ENCODE assay signal across 7 cellular contexts in genomic region chr18:9971313-9971920, GRCh38. TPM values are rescaled to one million over a fixed set of nuclear protein-coding genes. Genes with fewer than 3 reads are reported as not detected.
DNase-seq lines count a peak whose midpoint lies in the region; FAIRE-seq and TF ChIP-seq lines count a peak whose summit lies in the region.

No MANE protein-coding gene starts in this region.

- H3K27me3 ChIP-seq in small intestine (ENCODE audit: control insufficient read depth in 2 of 2, insufficient read depth in 2 of 2, low read length in 2 of 2): no peaks in the 10 kb centered on the region

- peaks cover 7% of the 10 kb centered on the region for H3K9me3 Mint-ChIP-seq in T-helper 2 cell treated with Interferon-gamma antibody and Interleukin-4, amounts not matched to agents 5 μg/mL and 100 μg/mL, for 36 hours

- in situ Hi-C loops in GM13976 (cut with MboI; ENCODE audit: low sequenced_read_pairs, unreplicated experiment) (loop anchor here (5.0 to 25.0 kb wide), 2 partner anchors 109 to 551 kb away; no protein-coding TSS in a partner anchor), astrocyte of the cerebellum (cut with HindIII; ENCODE audit: low sequenced_read_pairs) (no loop called here)

- no peaks in the 10 kb centered on the region for H3K36me3 Mint-ChIP-seq in T-helper 2 cell treated with Interferon-gamma antibody and Interleukin-4, amounts not matched to agents 5 μg/mL and 100 μg/mL, for 36 hours (ENCODE audit: low read depth)

- 2 to 9% (median 3%) methylated on average over 4 of the region's 4 CpGs for WGBS in small intestine, 3 donors

- DNase-seq in GM13976 (ENCODE audit: low spot score) (peak; percentile 78), NCI-H146 treated with DMSO at 0.1 percent for 48 hours (lab: John Stamatoyannopoulos, UW; ENCODE audit: unreplicated experiment) (peak; percentile 84), astrocyte of the cerebellum (ENCODE audit: low read depth) (peak; percentile 73), hippocampal formation (lab: John Stamatoyannopoulos, UW) (peak; percentile 72 to 82), small intestine (peak; percentile 81), GOT3 (lab: John Stamatoyannopoulos, UW) (no peak)
- DNase-seq in T-helper 2 cell treated with Interferon-gamma antibody and Interleukin-4, amounts not matched to agents 5 μg/mL and 100 μg/mL, for 36 hours (ENCODE audit: low spot score): peak; percentile 59

- H3K27ac ChIP-seq in small intestine (ENCODE audit: low read depth in 1 of 2, low read length in 1 of 2): no peak overlapping the region

- H3K27me3 Mint-ChIP-seq in T-helper 2 cell treated with Interferon-gamma antibody and Interleukin-4, amounts not matched to agents 5 μg/mL and 100 μg/mL, for 36 hours (ENCODE audit: low read depth): peaks cover 36% of the 10 kb centered on the region

- no peaks in the 10 kb centered on the region for H3K36me3 ChIP-seq in small intestine (ENCODE audit: control insufficient read depth in 2 of 2, insufficient read depth in 2 of 2, low read length in 2 of 2)

- no peaks in the 10 kb centered on the region for H3K9me3 ChIP-seq in small intestine (ENCODE audit: control insufficient read depth, low read depth)

- no peaks in the 10 kb centered on the region for H3K4me1 ChIP-seq in small intestine (ENCODE audit: control insufficient read depth in 2 of 2, insufficient read depth in 1 of 2, low read depth in 1 of 2, low read length in 1 of 2)

- TF ChIP-seq CTCF in GM13976 (IDR thresholded peaks at IDR 0.05; ENCODE audit: borderline replicate concordance, control extremely low read depth, extremely low read depth, insufficient read depth, missing control alignments) (peak; percentile 55), astrocyte of the cerebellum (IDR thresholded peaks at IDR 0.05; ENCODE audit: low read depth, low read length, missing control alignments) (peak; percentile 61)

- no peak overlapping the region for H3K4me3 Mint-ChIP-seq in T-helper 2 cell treated with Interferon-gamma antibody and Interleukin-4, amounts not matched to agents 5 μg/mL and 100 μg/mL, for 36 hours

- no peaks in the 10 kb centered on the region for H3K4me1 Mint-ChIP-seq in T-helper 2 cell treated with Interferon-gamma antibody and Interleukin-4, amounts not matched to agents 5 μg/mL and 100 μg/mL, for 36 hours (ENCODE audit: low read depth)

- FAIRE-seq in small intestine (lab: Jason Lieb, UNC): no peak

- H3K27ac Mint-ChIP-seq in T-helper 2 cell treated with Interferon-gamma antibody and Interleukin-4, amounts not matched to agents 5 μg/mL and 100 μg/mL, for 36 hours: no peak overlapping the region

- H3K4me3 ChIP-seq in astrocyte of the cerebellum (ENCODE audit: low read depth, low read length): no peak overlapping the region
- H3K4me3 ChIP-seq in small intestine (ENCODE audit: low read depth in 1 of 2, low read length in 2 of 2): no peak overlapping the region

RNA-seq across cellular contexts. Expression of gene VAPA, which starts 57.6 kb away (rescaled TPM):
- 100 to 1,000 TPM; 129 to 165 (median 161) TPM for polyA plus RNA-seq in small intestine
